Comparison of ENCODE assay signal across 14 cellular contexts in genomic region chr12:47249719-47250506, GRCh38.
A peak's percentile ranks its signal among the peaks of the same experiment; 100 is the strongest.
DNase-seq lines count a peak whose midpoint lies in the region; FAIRE-seq and TF ChIP-seq lines count a peak whose summit lies in the region.
"Had no signal": no experiment of that assay in that cellular context is flagged by ENCODE, and none has a peak within 500 bp of the region (broad histone marks: within the 10 kb centered on the region; RNA-seq: fewer than 3 reads in every experiment).

No MANE protein-coding gene starts in this region.

- intact Hi-C loops in activated CD4-positive, alpha-beta T cell treated with anti-CD3 and anti-CD28 coated beads, Interleukin-2, amount 10 ng/mL, durations not matched to agents 24 days and 14 days (cut with micrococcal nuclease) = no loop called here

- no peak overlapping the region for H3T11ph ChIP-seq in H9 (ENCODE audit: low read length)

- H4K5ac ChIP-seq in H9 (ENCODE audit: insufficient read length, low read depth, low read length) = no peak overlapping the region

- no peak overlapping the region for H4K8ac ChIP-seq in H9 (replicated peaks; ENCODE audit: insufficient read length, low read depth, low read length)

- H3K4me2 ChIP-seq in H9 (ENCODE audit: insufficient read depth, insufficient read length, low read length) = no peak overlapping the region

- no peaks in the 10 kb centered on the region for H4K20me1 ChIP-seq in H9 (ENCODE audit: control insufficient read depth, insufficient read depth, insufficient read length)

- H2BK5ac ChIP-seq in H9 (ENCODE audit: insufficient read length, low read length) = no peak overlapping the region

- H3K23ac ChIP-seq in H9 (ENCODE audit: insufficient read length, low read depth, low read length) = no peak overlapping the region

- H3K9me3 Mint-ChIP-seq in H9 (peaks cover 15 to 20% of the 10 kb centered on the region in 2 experiments), neural crest cell (peaks cover 11% of the 10 kb centered on the region)
- peaks cover 24% of the 10 kb centered on the region for H3K9me3 Mint-ChIP-seq in activated CD4-positive, alpha-beta T cell treated with anti-CD3 and anti-CD28 coated beads, Interleukin-2, amount 10 ng/mL, durations not matched to agents 24 days and 14 days

- H3K9me3 ChIP-seq in H9 (ENCODE audit: control insufficient read depth, low read depth, low read length) = no peaks in the 10 kb centered on the region
- H3K9me3 ChIP-seq: HAP-1 had no signal

- no peak overlapping the region for H2BK20ac ChIP-seq in H9 (ENCODE audit: low read depth, low read length, poor library complexity, severe bottlenecking)

- H3K27ac Mint-ChIP-seq in H9 (peak overlapping the region in 2 of 3 experiments; percentile 65 to 93; a peak in 2 of 7 replicates), neural crest cell (ENCODE audit: unreplicated experiment) (peak overlapping the region; percentile 62)
- no peak overlapping the region for H3K27ac Mint-ChIP-seq in activated CD4-positive, alpha-beta T cell treated with anti-CD3 and anti-CD28 coated beads, Interleukin-2, amount 10 ng/mL, durations not matched to agents 24 days and 14 days
- H3K27ac Mint-ChIP-seq: stimulated activated naive CD8-positive, alpha-beta T cell treated with anti-CD3 and anti-CD28 coated beads, Interleukin-15, Interleukin-2, amounts not matched to agents 100 ng/mL and 50 ng/mL, for 24 hours had no signal

- H2BK120ac ChIP-seq in H9 (ENCODE audit: low read depth, low read length, poor library complexity, severe bottlenecking) = no peak overlapping the region

- H3K79me1 ChIP-seq in H9 (ENCODE audit: insufficient read depth, low read depth, low read length, poor library complexity, severe bottlenecking) = no peaks in the 10 kb centered on the region

- WGBS in H9 (ENCODE audit: extremely low coverage, insufficient read length, low lambda C conversion rate) = no CpG with 5 or more reads among the region's 10 CpGs

- no peak overlapping the region for H2BK12ac ChIP-seq in H9 (ENCODE audit: insufficient read length, low read depth, low read length)

- no peaks in the 10 kb centered on the region for H3K36me3 ChIP-seq in bronchial epithelial cell (ENCODE audit: control insufficient read depth, insufficient read depth, low read length)
- H3K36me3 ChIP-seq: HAP-1 had no signal

- no peaks in the 10 kb centered on the region; the same call in 1 of the 2 replicates for H3K4me1 ChIP-seq in H9 (ENCODE audit: insufficient read depth, low read length)
- H3K4me1 ChIP-seq: HAP-1 had no signal

- no peaks in the 10 kb centered on the region for H3K27me3 Mint-ChIP-seq in H9 (ENCODE audit: low read depth)
- H3K27me3 Mint-ChIP-seq in neural crest cell (ENCODE audit: low read depth) = no peaks in the 10 kb centered on the region
- H3K27me3 Mint-ChIP-seq in activated CD4-positive, alpha-beta T cell treated with anti-CD3 and anti-CD28 coated beads, Interleukin-2, amount 10 ng/mL, durations not matched to agents 24 days and 14 days = no peaks in the 10 kb centered on the region
- H3K27me3 Mint-ChIP-seq: stimulated activated naive CD8-positive, alpha-beta T cell treated with anti-CD3 and anti-CD28 coated beads, Interleukin-15, Interleukin-2, amounts not matched to agents 100 ng/mL and 50 ng/mL, for 24 hours had no signal

- no peak for FAIRE-seq in bronchial epithelial cell (lab: Jason Lieb, UNC)

- H3K4me3 Mint-ChIP-seq in H9 = no peak overlapping the region
- no peak overlapping the region for H3K4me3 Mint-ChIP-seq in neural crest cell
- no peak overlapping the region for H3K4me3 Mint-ChIP-seq in activated CD4-positive, alpha-beta T cell treated with anti-CD3 and anti-CD28 coated beads, Interleukin-2, amount 10 ng/mL, durations not matched to agents 24 days and 14 days
- H3K4me3 Mint-ChIP-seq: stimulated activated naive CD8-positive, alpha-beta T cell treated with anti-CD3 and anti-CD28 coated beads, Interleukin-15, Interleukin-2, amounts not matched to agents 100 ng/mL and 50 ng/mL, for 24 hours had no signal

- no peak overlapping the region for H3K4me3 ChIP-seq in bronchial epithelial cell (ENCODE audit: low read depth, low read length)
- H3K4me3 ChIP-seq: coronary artery, HAP-1 had no signal

- no peak overlapping the region for H3K27ac ChIP-seq in H9 (ENCODE audit: insufficient read length, low read depth, low read length)
- H3K27ac ChIP-seq: coronary artery had no signal

- DNase-seq in H9 (no peak), OCI-M1 (lab: John Stamatoyannopoulos, UW) (peak; percentile 90), bronchial epithelial cell (ENCODE audit: low read depth) (peak; percentile 76), neural crest cell (ENCODE audit: low read depth, low spot score) (peak; percentile 5), NCI-H1417 treated with DMSO at 0.1 percent for 48 hours (lab: John Stamatoyannopoulos, UW) (no peak), GM20000 (ENCODE audit: low spot score) (no peak)
- DNase-seq in activated CD4-positive, alpha-beta T cell treated with anti-CD3 and anti-CD28 coated beads, Interleukin-2, amount 10 ng/mL, durations not matched to agents 24 days and 14 days = no peak
- DNase-seq: activated CD4-positive, alpha-beta T cell treated with anti-CD3 and anti-CD28 coated beads for 4 hours; activated T-cell treated with anti-CD3 and anti-CD28 coated beads, Interleukin-2, amount 50 U/mL, for 1 hour; NCI-H1092 treated with DMSO at 0.1 percent for 48 hours; occipital lobe had no signal

- no peak overlapping the region for H3K14ac ChIP-seq in H9 (ENCODE audit: insufficient read depth, low read length)

- no peaks in the 10 kb centered on the region for H3K79me2 ChIP-seq in H9 (ENCODE audit: insufficient read depth, low read length)

- no peak overlapping the region for H2AK5ac ChIP-seq in H9 (ENCODE audit: insufficient read length, low read length)

- H3K23me2 ChIP-seq in H9 (ENCODE audit: insufficient read length, low read depth, low read length, poor library complexity, severe bottlenecking) = no peaks in the 10 kb centered on the region

- TF ChIP-seq CTCF in H9 (conservative IDR thresholded peaks at IDR 0.05) (no peak), bronchial epithelial cell (IDR thresholded peaks at IDR 0.05; ENCODE audit: insufficient read depth, low read length, severe bottlenecking) (no peak), neural crest cell (conservative IDR thresholded peaks at IDR 0.05) (no peak), GM20000 (IDR thresholded peaks at IDR 0.05; ENCODE audit: extremely low read depth, missing control alignments) (no peak)

- no peak overlapping the region for H2BK15ac ChIP-seq in H9 (ENCODE audit: low read depth, low read length)

- peaks cover 7 to 16% (median 7%) of the 10 kb centered on the region in 3 experiments for H3K36me3 Mint-ChIP-seq in H9 (ENCODE audit: insufficient read depth in 1 of 3, low read depth in 3 of 3)
- H3K36me3 Mint-ChIP-seq in neural crest cell (ENCODE audit: low read depth) = peaks cover 5% of the 10 kb centered on the region
- H3K36me3 Mint-ChIP-seq in activated CD4-positive, alpha-beta T cell treated with anti-CD3 and anti-CD28 coated beads, Interleukin-2, amount 10 ng/mL, durations not matched to agents 24 days and 14 days (ENCODE audit: low read depth) = peaks cover 58% of the 10 kb centered on the region

- H3K4me1 Mint-ChIP-seq in H9 (peaks cover 16 to 18% of the 10 kb centered on the region in 2 experiments), neural crest cell (no peaks in the 10 kb centered on the region)
- H3K4me1 Mint-ChIP-seq in activated CD4-positive, alpha-beta T cell treated with anti-CD3 and anti-CD28 coated beads, Interleukin-2, amount 10 ng/mL, durations not matched to agents 24 days and 14 days = peaks cover 3% of the 10 kb centered on the region

- H4K91ac ChIP-seq in H9 (ENCODE audit: insufficient read length, low read depth, low read length) = no peak overlapping the region

- no peak overlapping the region for H3K18ac ChIP-seq in H9 (ENCODE audit: insufficient read length, low read depth, low read length)

- no peak overlapping the region for H3K56ac ChIP-seq in H9 (ENCODE audit: insufficient read length, low read depth, low read length)

- no peak overlapping the region for H3K4ac ChIP-seq in H9 (ENCODE audit: low read depth, low read length)

- no peak overlapping the region for H3K9ac ChIP-seq in H9 (ENCODE audit: extremely low read depth, insufficient read length, low read length)

- H3K27me3 ChIP-seq in H9 (ENCODE audit: insufficient read depth, low read length) = no peaks in the 10 kb centered on the region
- no peaks in the 10 kb centered on the region for H3K27me3 ChIP-seq in bronchial epithelial cell (ENCODE audit: control insufficient read depth, insufficient read depth, low read length)

- peak overlapping the region; percentile 83 for H2AFZ ChIP-seq in H9 (ENCODE audit: low read length)

Comparison
In these comparisons a context has a peak if more than half of its experiments do, and no peak if none do; other contexts are left out.
1. DNase-seq: peak in OCI-M1 (single experiment), bronchial epithelial cell (single experiment) and neural crest cell (single experiment); none in H9 (single experiment), NCI-H1417 treated with DMSO at 0.1 percent for 48 hours (single experiment), activated CD4-positive, alpha-beta T cell treated with anti-CD3 and anti-CD28 coated beads, Interleukin-2, amount 10 ng/mL, durations not matched to agents 24 days and 14 days (single experiment) and GM20000 (single experiment).